ENCODE assay signal across 33 cellular contexts in genomic region chr16:24875466-24875865, GRCh38. TPM values are rescaled to one million over a fixed set of nuclear protein-coding genes. Genes with fewer than 3 reads are reported as not detected.
"Had no signal": no experiment of that assay in that cellular context is flagged by ENCODE, and none has a peak within 500 bp of the region (broad histone marks: within the 10 kb centered on the region; RNA-seq: fewer than 3 reads in every experiment).

No MANE protein-coding gene starts in this region.

- H3K27ac ChIP-seq: adrenal gland, body of pancreas, breast epithelium, SJCRH30, SK-N-MC had no signal

- DNase-seq: activated CD4-positive, alpha-beta memory T cell treated with anti-CD3 and anti-CD28 coated beads for 36 hours; activated CD4-positive, alpha-beta T cell treated with anti-CD3 and anti-CD28 coated beads for 4 hours; activated CD4-positive, alpha-beta T cell treated with anti-CD3 and anti-CD28 coated beads, Interleukin-2, amount 50 U/mL, for 1 hour; activated CD8-positive, alpha-beta memory T cell treated with anti-CD3 and anti-CD28 coated beads, Interleukin-2, amount 10 ng/mL, durations not matched to agents 7 days and 5 days; activated gamma-delta T cell treated with Interleukin-2 at 50 U/mL for 16 hours; activated naive CD4-positive, alpha-beta T cell treated with anti-CD3 and anti-CD28 coated beads for 36 hours; activated T-cell treated with anti-CD3 and anti-CD28 coated beads, Interleukin-2, amount 50 U/mL, for 1 hour; activated T-cell treated with anti-CD3 and anti-CD28 coated beads, Interleukin-2, amount 50 U/mL, for 72 hours; adrenal gland; body of pancreas; Kasumi-1; KG1; MG63; NCI-H1092; NCI-H1417; NCI-H146; NCI-H187; NCI-H2029 treated with DMSO at 0.1 percent for 48 hours; NCI-H345; NCI-H526 treated with DMSO at 0.1 percent for 48 hours; NCI-H774; SHP77; SJCRH30; T1000 had no signal

- H3K4me3 ChIP-seq: adrenal gland, body of pancreas, breast epithelium, MG63, SJCRH30, SK-N-MC had no signal

RNA-seq across cellular contexts. Expression of gene SLC5A11, which starts 29.7 kb away (rescaled TPM):
- total RNA-seq: activated CD8-positive, alpha-beta memory T cell treated with anti-CD3 and anti-CD28 coated beads, Interleukin-2, amount 10 ng/mL, durations not matched to agents 7 days and 5 days; activated naive CD4-positive, alpha-beta T cell treated with anti-CD3 and anti-CD28 coated beads for 36 hours; activated naive CD4-positive, alpha-beta T cell treated with anti-CD3 and anti-CD28 coated beads, Interleukin-2, amount 50 U/mL, for 72 hours; activated T-helper 17 cell treated with anti-CD3 and anti-CD28 coated beads, Interleukin-2, amount 50 U/mL, for 72 hours; astrocyte; body of pancreas; cardiac septum; NCI-H460; RPMI7951; T-helper 1 cell treated with Interleukin-12 subunit alpha and Interleukin-12 subunit beta and Interleukin-4 antibody, amounts not matched to agents 30 ng/mL and 1 ng/mL, for 36 hours had no signal
